Comparison of ENCODE assay signal across 8 cellular contexts in genomic region chr6:7910654-7911344, GRCh38. TPM values are rescaled to one million over a fixed set of nuclear protein-coding genes. Genes with fewer than 3 reads are reported as not detected.
DNase-seq lines count a peak whose midpoint lies in the region; ATAC-seq, FAIRE-seq and TF ChIP-seq lines count a peak whose summit lies in the region.

Gene TXNDC5, minus strand, starts transcription at chr6:7910788. Its CDS starts 12 bp downstream, at chr6:7910776.

- FAIRE-seq in GM18507 (lab: Jason Lieb, UNC) (no peak), small intestine (lab: Jason Lieb, UNC) (no peak)

- CTCF ChIA-PET in mammary epithelial cell (lab: Charles Lee; ENCODE audit: low non-redundant PET) = no interaction called here

- no peaks in the 10 kb centered on the region for H4K20me1 ChIP-seq in mammary epithelial cell (ENCODE audit: insufficient read depth, low read length)

- H3K4me3 ChIP-seq in WERI-Rb-1 (ENCODE audit: low read depth, low read length) = peak within 1 kb of the TSS; percentile 84
- peak within 1 kb of the TSS; percentile 49 to 78 (median 74) for H3K4me3 ChIP-seq in mammary epithelial cell (replicated peaks in 1 of 3; ENCODE audit: insufficient read depth in 1 of 3, low read depth in 2 of 3, low read length in 3 of 3)
- peak within 1 kb of the TSS; percentile 84 to 93 for H3K4me3 ChIP-seq in small intestine (ENCODE audit: low read depth in 1 of 2, low read length in 2 of 2)

- H3K79me2 ChIP-seq in mammary epithelial cell (ENCODE audit: insufficient read depth, low read length) = peaks cover 41% of the 10 kb centered on the region

- WGBS in mammary epithelial cell (ENCODE audit: low coverage, missing lambda C conversion rate) = 7% methylated on average over 14 of the region's 75 CpGs
- WGBS in small intestine, 3 donors = 2 to 4% (median 3%) methylated on average over 25 to 75 of the region's 75 CpGs

- in situ Hi-C loops in mammary epithelial cell (cut with MboI; ENCODE audit: low sequenced_read_pairs in 2 of 2) = no loop called here

- H3K27ac ChIP-seq in WERI-Rb-1 = peak within 1 kb of the TSS; percentile 74
- peak within 1 kb of the TSS; percentile 42 for H3K27ac ChIP-seq in mammary epithelial cell (ENCODE audit: insufficient read depth, low read depth, low read length)
- peak within 1 kb of the TSS; percentile 75 to 91 for H3K27ac ChIP-seq in small intestine (ENCODE audit: low read depth in 1 of 2, low read length in 1 of 2)

- intact Hi-C loops in mammary epithelial cell (cut with micrococcal nuclease) = loop anchor here (2.0 kb wide), 2 partner anchors 148 to 186 kb away; no protein-coding TSS in a partner anchor

- H3K36me3 ChIP-seq in WERI-Rb-1 (peaks cover 5% of the 10 kb centered on the region), mammary epithelial cell (ENCODE audit: insufficient read depth, low read length) (no peaks in the 10 kb centered on the region), small intestine (ENCODE audit: control insufficient read depth in 2 of 2, insufficient read depth in 2 of 2, low read length in 2 of 2) (no peaks in the 10 kb centered on the region)

- H2AFZ ChIP-seq in mammary epithelial cell (ENCODE audit: low read depth, low read length) = peak within 1 kb of the TSS; percentile 92

- no peaks in the 10 kb centered on the region for H3K27me3 ChIP-seq in WERI-Rb-1 (ENCODE audit: insufficient read depth, low read depth, severe bottlenecking)
- no peaks in the 10 kb centered on the region for H3K27me3 ChIP-seq in mammary epithelial cell (ENCODE audit: insufficient read depth, low read length)
- H3K27me3 ChIP-seq in small intestine (ENCODE audit: control insufficient read depth in 2 of 2, insufficient read depth in 2 of 2, low read length in 2 of 2) = no peaks in the 10 kb centered on the region

- TF ChIP-seq CTCF in WERI-Rb-1 (IDR thresholded peaks at IDR 0.05; ENCODE audit: low read depth, low read length) = no peak
- TF ChIP-seq CTCF in mammary epithelial cell (conservative IDR thresholded peaks at IDR 0.05 in 1 of 2, IDR thresholded peaks at IDR 0.05 in 1 of 2; ENCODE audit: extremely low read depth in 1 of 2, insufficient read depth in 1 of 2, low read depth in 1 of 2, low read length in 2 of 2) = no peak

- H3K4me1 ChIP-seq in mammary epithelial cell (ENCODE audit: insufficient read depth, low read length) = peaks cover 17% of the 10 kb centered on the region
- peaks cover 2 to 4% of the 10 kb centered on the region in 2 donors for H3K4me1 ChIP-seq in small intestine (ENCODE audit: control insufficient read depth in 2 of 2, insufficient read depth in 1 of 2, low read depth in 1 of 2, low read length in 1 of 2)

- H3K9ac ChIP-seq in mammary epithelial cell (ENCODE audit: insufficient read depth, low read length) = peak within 1 kb of the TSS; percentile 61

- peak; percentile 64 for ATAC-seq in HG02852 (IDR thresholded peaks at IDR 0.05; ENCODE audit: unreplicated experiment)

- TSS peak; percentile 51 for BruUV-seq in mammary epithelial cell (replicated peaks; lab: Mats Ljungman, UMichigan)

- H3K9me3 ChIP-seq in WERI-Rb-1 (ENCODE audit: severe bottlenecking) (peaks cover 2% of the 10 kb centered on the region), mammary epithelial cell (replicated peaks; ENCODE audit: insufficient read depth, low read length) (no peaks in the 10 kb centered on the region), small intestine (ENCODE audit: control insufficient read depth, low read depth) (no peaks in the 10 kb centered on the region)

- dilution Hi-C loops in mammary epithelial cell (cut with HindIII; ENCODE audit: low sequenced_read_pairs) = no loop called here

- DNase-seq in GM18507 (ENCODE audit: extremely low spot score, insufficient read length, low read depth) (peak; percentile 64), NCI-H1930 (lab: John Stamatoyannopoulos, UW) (peak; percentile 54 to 63), WERI-Rb-1 (peak; percentile 90), mammary epithelial cell (peak; percentile 71), iPS-NIHi7 (ENCODE audit: extremely low spot score) (peak; percentile 94), small intestine (peak; percentile 79), cortex of kidney (lab: John Stamatoyannopoulos, UW) (no peak)

- H3K4me2 ChIP-seq in mammary epithelial cell (ENCODE audit: insufficient read depth, low read depth, low read length) = peak within 1 kb of the TSS; percentile 83

RNA-seq across cellular contexts. Expression of gene TXNDC5, which starts in this region (rescaled TPM):
- 100 to 1,000 TPM; 109 to 170 TPM for total RNA-seq in mammary epithelial cell
- polyA plus RNA-seq in mammary epithelial cell (116 TPM), small intestine (10 to 100 TPM; 19.5 to 87.4 (median 83.2) TPM)
- 123 TPM for polyA minus RNA-seq in mammary epithelial cell
